In genomic region chr18:7147399-7147798, GRCh38 we compare ENCODE assay signal across 1 cellular context.
TF ChIP-seq lines count a peak whose summit lies in the region.

No MANE protein-coding gene starts in this region.

TF ChIP-seq in GM23338, 12 proteins besides CTCF, POLR2A, EP300 and RAD21 (continued from another document):
- TF ChIP-seq ZNF462 (CRISPR knock-in tag; IDR thresholded peaks at IDR 0.05) (no peak), STAT1 (IDR thresholded peaks at IDR 0.05; ENCODE audit: unreplicated experiment) (no peak), ETS1 (IDR thresholded peaks at IDR 0.05) (no peak), CREB1 (CRISPR knock-in tag; IDR thresholded peaks at IDR 0.05; ENCODE audit: low read depth) (no peak), REST (IDR thresholded peaks at IDR 0.05; ENCODE audit: unreplicated experiment) (no peak), NANOG (IDR thresholded peaks at IDR 0.05; ENCODE audit: borderline replicate concordance) (no peak), POLR2AphosphoS5 (IDR thresholded peaks at IDR 0.05; ENCODE audit: low read depth) (no peak), EZH2phosphoT487 (IDR thresholded peaks at IDR 0.05; ENCODE audit: unreplicated experiment) (no peak)
